ENCODE assay signal across 10 cellular contexts in the genomic region with DNA sequence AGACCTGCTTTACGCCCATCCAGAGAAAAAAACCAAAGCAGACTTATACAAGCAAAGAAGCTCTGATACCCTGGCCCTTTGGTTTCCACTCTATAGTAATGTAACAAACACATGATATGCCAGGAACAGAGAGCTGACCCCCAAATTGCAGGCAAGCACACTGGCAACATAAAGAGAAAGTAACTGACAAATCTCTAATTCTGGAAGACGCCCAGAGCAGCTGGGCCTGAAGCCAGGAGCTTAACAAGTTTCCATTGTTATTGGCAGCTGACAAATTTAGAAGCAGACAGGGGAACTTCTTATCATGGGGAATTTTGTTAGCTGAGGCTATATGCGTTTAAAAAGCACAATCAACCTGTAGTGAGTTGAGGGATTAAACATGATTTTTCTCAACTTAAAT.
A peak's percentile ranks its signal among the peaks of the same experiment; 100 is the strongest.
DNase-seq lines count a peak whose midpoint lies in the region; ATAC-seq and TF ChIP-seq lines count a peak whose summit lies in the region.
"Had no signal": no experiment of that assay in that cellular context is flagged by ENCODE, and none has a peak within 500 bp of the region (broad histone marks: within the 10 kb centered on the region; RNA-seq: fewer than 3 reads in every experiment).

No MANE protein-coding gene starts in this region.

- no peak for TF ChIP-seq CTCF in GM23338 (conservative IDR thresholded peaks at IDR 0.05; ENCODE audit: low read depth in 2 of 2)
- TF ChIP-seq CTCF in fibroblast of pulmonary artery (IDR thresholded peaks at IDR 0.05; ENCODE audit: low read length, missing control alignments): no peak

- peaks cover 2% of the 10 kb centered on the region for H3K27me3 Mint-ChIP-seq in GM23338 (ENCODE audit: insufficient read depth, low read depth, poor library complexity)

- H3K27ac Mint-ChIP-seq in GM23338: no peak overlapping the region
- H3K27ac Mint-ChIP-seq: activated naive CD8-positive, alpha-beta T cell treated with anti-CD3 and anti-CD28 coated beads, Interleukin-2, amount 10 ng/mL, durations not matched to agents 7 days and 5 days had no signal

- H3K4me1 ChIP-seq in GM23338 (ENCODE audit: insufficient read depth): peaks cover 9% of the 10 kb centered on the region

- DNase-seq in GM23338 (ENCODE audit: low spot score) (peak; percentile 44), RPMI7951 (ENCODE audit: low read depth) (peak; percentile 82), fibroblast of pulmonary artery (ENCODE audit: low read depth) (peak; percentile 62), pons (ENCODE audit: low spot score) (peak; percentile 99), iPS-NIHi7 (ENCODE audit: extremely low spot score) (no peak)
- DNase-seq in activated naive CD4-positive, alpha-beta T cell treated with anti-CD3 and anti-CD28 coated beads, Interleukin-2, amount 50 U/mL, for 16 hours: no peak
- DNase-seq: activated naive CD8-positive, alpha-beta T cell treated with anti-CD3 and anti-CD28 coated beads, Interleukin-2, amount 10 ng/mL, durations not matched to agents 7 days and 5 days had no signal

- H3K4me3 ChIP-seq in GM23338 (no peak overlapping the region), fibroblast of pulmonary artery (replicated peaks; ENCODE audit: low read depth, low read length) (no peak overlapping the region)
- H3K4me3 ChIP-seq: ovary had no signal

- no peak overlapping the region for H3K4me2 ChIP-seq in GM23338

- H3K27me3 ChIP-seq in GM23338 (ENCODE audit: insufficient read depth): no peaks in the 10 kb centered on the region
- H3K27me3 ChIP-seq: ovary had no signal

- peaks cover 12% of the 10 kb centered on the region; the same call in 2 of the 3 replicates for H3K4me1 Mint-ChIP-seq in GM23338

- no peaks in the 10 kb centered on the region for H3F3A ChIP-seq in GM23338 (replicated peaks; ENCODE audit: low read depth)

- no peak overlapping the region for H3K27ac ChIP-seq in GM23338 (ENCODE audit: low read depth)
- H3K27ac ChIP-seq: ovary had no signal

- H3K36me3 Mint-ChIP-seq in GM23338 (ENCODE audit: low read depth): no peaks in the 10 kb centered on the region
- H3K36me3 Mint-ChIP-seq: activated naive CD8-positive, alpha-beta T cell treated with anti-CD3 and anti-CD28 coated beads, Interleukin-2, amount 10 ng/mL, durations not matched to agents 7 days and 5 days had no signal

- no peak overlapping the region for H3K4me3 Mint-ChIP-seq in GM23338
- H3K4me3 Mint-ChIP-seq: activated naive CD8-positive, alpha-beta T cell treated with anti-CD3 and anti-CD28 coated beads, Interleukin-2, amount 10 ng/mL, durations not matched to agents 7 days and 5 days had no signal

- H3K79me2 ChIP-seq in GM23338 (replicated peaks; ENCODE audit: insufficient read depth): no peaks in the 10 kb centered on the region

- no peak overlapping the region for H2AFZ ChIP-seq in GM23338

- H3K9me3 Mint-ChIP-seq in GM23338: no peaks in the 10 kb centered on the region

- H3K9me2 ChIP-seq in GM23338 (ENCODE audit: insufficient read depth): no peaks in the 10 kb centered on the region

- ATAC-seq in GM23338 (peak; percentile 47; the same call in 2 of the 3 replicates), GM21528 (IDR thresholded peaks at IDR 0.05; ENCODE audit: low FRiP score, unreplicated experiment) (no peak), GM21717 (IDR thresholded peaks at IDR 0.05; ENCODE audit: unreplicated experiment) (no peak)

- H4K20me1 ChIP-seq in GM23338 (replicated peaks; ENCODE audit: insufficient read depth): no peaks in the 10 kb centered on the region

- no peaks in the 10 kb centered on the region for H3K36me3 ChIP-seq in GM23338 (ENCODE audit: insufficient read depth)
- H3K36me3 ChIP-seq: ovary had no signal

TF ChIP-seq in GM23338, 12 proteins besides CTCF, POLR2A, EP300 and RAD21 (continues in another document):
- TF ChIP-seq ZNF331 (CRISPR knock-in tag; IDR thresholded peaks at IDR 0.05; ENCODE audit: low read depth): no peak
- TF ChIP-seq, protein P1, sequence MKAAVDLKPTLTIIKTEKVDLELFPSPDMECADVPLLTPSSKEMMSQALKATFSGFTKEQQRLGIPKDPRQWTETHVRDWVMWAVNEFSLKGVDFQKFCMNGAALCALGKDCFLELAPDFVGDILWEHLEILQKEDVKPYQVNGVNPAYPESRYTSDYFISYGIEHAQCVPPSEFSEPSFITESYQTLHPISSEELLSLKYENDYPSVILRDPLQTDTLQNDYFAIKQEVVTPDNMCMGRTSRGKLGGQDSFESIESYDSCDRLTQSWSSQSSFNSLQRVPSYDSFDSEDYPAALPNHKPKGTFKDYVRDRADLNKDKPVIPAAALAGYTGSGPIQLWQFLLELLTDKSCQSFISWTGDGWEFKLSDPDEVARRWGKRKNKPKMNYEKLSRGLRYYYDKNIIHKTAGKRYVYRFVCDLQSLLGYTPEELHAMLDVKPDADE (IDR thresholded peaks at IDR 0.05): no peak
- no peak for TF ChIP-seq ZNF114 (CRISPR knock-in tag; IDR thresholded peaks at IDR 0.05)
- no peak for TF ChIP-seq NANOG (IDR thresholded peaks at IDR 0.05; ENCODE audit: borderline replicate concordance)
- TF ChIP-seq EZH2phosphoT487 (IDR thresholded peaks at IDR 0.05; ENCODE audit: unreplicated experiment): no peak
- TF ChIP-seq CREB1 (CRISPR knock-in tag; IDR thresholded peaks at IDR 0.05; ENCODE audit: low read depth): no peak
- TF ChIP-seq, protein P2, sequence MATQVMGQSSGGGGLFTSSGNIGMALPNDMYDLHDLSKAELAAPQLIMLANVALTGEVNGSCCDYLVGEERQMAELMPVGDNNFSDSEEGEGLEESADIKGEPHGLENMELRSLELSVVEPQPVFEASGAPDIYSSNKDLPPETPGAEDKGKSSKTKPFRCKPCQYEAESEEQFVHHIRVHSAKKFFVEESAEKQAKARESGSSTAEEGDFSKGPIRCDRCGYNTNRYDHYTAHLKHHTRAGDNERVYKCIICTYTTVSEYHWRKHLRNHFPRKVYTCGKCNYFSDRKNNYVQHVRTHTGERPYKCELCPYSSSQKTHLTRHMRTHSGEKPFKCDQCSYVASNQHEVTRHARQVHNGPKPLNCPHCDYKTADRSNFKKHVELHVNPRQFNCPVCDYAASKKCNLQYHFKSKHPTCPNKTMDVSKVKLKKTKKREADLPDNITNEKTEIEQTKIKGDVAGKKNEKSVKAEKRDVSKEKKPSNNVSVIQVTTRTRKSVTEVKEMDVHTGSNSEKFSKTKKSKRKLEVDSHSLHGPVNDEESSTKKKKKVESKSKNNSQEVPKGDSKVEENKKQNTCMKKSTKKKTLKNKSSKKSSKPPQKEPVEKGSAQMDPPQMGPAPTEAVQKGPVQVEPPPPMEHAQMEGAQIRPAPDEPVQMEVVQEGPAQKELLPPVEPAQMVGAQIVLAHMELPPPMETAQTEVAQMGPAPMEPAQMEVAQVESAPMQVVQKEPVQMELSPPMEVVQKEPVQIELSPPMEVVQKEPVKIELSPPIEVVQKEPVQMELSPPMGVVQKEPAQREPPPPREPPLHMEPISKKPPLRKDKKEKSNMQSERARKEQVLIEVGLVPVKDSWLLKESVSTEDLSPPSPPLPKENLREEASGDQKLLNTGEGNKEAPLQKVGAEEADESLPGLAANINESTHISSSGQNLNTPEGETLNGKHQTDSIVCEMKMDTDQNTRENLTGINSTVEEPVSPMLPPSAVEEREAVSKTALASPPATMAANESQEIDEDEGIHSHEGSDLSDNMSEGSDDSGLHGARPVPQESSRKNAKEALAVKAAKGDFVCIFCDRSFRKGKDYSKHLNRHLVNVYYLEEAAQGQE (IDR thresholded peaks at IDR 0.05; ENCODE audit: unreplicated experiment): no peak
- no peak for TF ChIP-seq STAT1 (IDR thresholded peaks at IDR 0.05; ENCODE audit: unreplicated experiment)

Comparison
In these comparisons a context has a peak if more than half of its experiments do, and no peak if none do; other contexts are left out.
1. DNase-seq: peak in GM23338 (single experiment), RPMI7951 (single experiment), fibroblast of pulmonary artery (single experiment) and pons (single experiment); none in activated naive CD4-positive, alpha-beta T cell treated with anti-CD3 and anti-CD28 coated beads, Interleukin-2, amount 50 U/mL, for 16 hours (single experiment) and iPS-NIHi7 (single experiment).